ENCODE assay signal across 8 cellular contexts in the genomic region with DNA sequence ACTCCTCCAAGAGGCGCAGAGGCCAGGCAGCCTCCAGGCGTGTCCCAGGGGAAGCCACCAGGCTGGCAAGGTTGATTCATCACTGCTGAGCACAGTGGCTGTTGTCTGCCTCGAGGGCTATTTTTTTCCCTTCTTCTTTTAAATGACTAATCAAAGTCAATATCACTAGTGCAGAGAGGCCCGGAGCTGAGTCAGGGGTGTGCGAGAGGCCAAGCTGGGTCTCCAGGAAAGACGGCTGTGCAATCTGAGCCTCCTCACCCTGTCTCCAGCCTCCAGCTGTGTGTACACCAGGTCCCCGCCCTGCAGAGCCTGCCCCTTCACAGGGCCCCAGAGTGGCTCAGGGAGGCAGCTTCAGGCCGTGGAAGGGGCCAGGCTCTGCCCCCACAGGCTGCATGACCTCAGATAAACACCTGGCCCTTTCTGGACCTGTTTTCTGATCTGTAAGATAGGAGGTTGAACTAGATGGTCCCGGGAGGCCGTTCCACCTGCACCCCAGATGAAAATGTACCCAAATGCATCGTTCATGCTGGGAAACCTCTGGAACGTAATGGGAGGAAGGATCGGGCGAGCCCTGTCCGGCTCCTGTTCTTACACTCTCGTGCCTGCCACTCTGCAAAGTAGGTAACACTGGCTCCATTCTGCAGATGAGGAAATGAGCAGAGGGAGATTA. TPM values are rescaled to one million over a fixed set of nuclear protein-coding genes. Genes with fewer than 3 reads are reported as not detected.
DNase-seq lines count a peak whose midpoint lies in the region; ATAC-seq and TF ChIP-seq lines count a peak whose summit lies in the region.

No MANE protein-coding gene starts in this region.

- H3K36me3 ChIP-seq in rectal smooth muscle tissue (ENCODE audit: control insufficient read depth, insufficient read depth, low read length): no peaks in the 10 kb centered on the region
- H3K36me3 ChIP-seq in spleen: peaks cover 0 to 7% (median 0%) of the 10 kb centered on the region in 6 donors

- H3K4me3 ChIP-seq in rectal smooth muscle tissue (ENCODE audit: low read length) (no peak overlapping the region), spleen (no peak overlapping the region)

- TF ChIP-seq CTCF in CD14-positive monocyte (IDR thresholded peaks at IDR 0.05): no peak
- TF ChIP-seq CTCF in RWPE1 (conservative IDR thresholded peaks at IDR 0.05; ENCODE audit: low read depth): no peak
- TF ChIP-seq CTCF in chondrocyte (IDR thresholded peaks at IDR 0.05): no peak
- TF ChIP-seq CTCF in spleen (IDR thresholded peaks at IDR 0.05 in 8 of 11, conservative IDR thresholded peaks at IDR 0.05 in 3 of 11): no peak

- H3K4me3 Mint-ChIP-seq in CD14-positive monocyte (peak overlapping the region; percentile 56 to 79), chondrocyte (ENCODE audit: unreplicated experiment) (peak overlapping the region; percentile 16)

- TF ChIP-seq POLR2A in spleen (IDR thresholded peaks at IDR 0.05): no peak

- H3K27ac ChIP-seq in RWPE1: peak overlapping the region; percentile 89
- peak overlapping the region; percentile 55 for H3K27ac ChIP-seq in rectal smooth muscle tissue (ENCODE audit: low read depth, low read length)
- H3K27ac ChIP-seq in spleen: no peak overlapping the region

- intact Hi-C loops in CD14-positive monocyte (cut with micrococcal nuclease) (no loop called here), spleen (cut with DNase I; ENCODE audit: low total_unique reads) (no loop called here)

- H3K9me3 Mint-ChIP-seq in CD14-positive monocyte (peaks cover 0 to 30% (median 14%) of the 10 kb centered on the region in 7 donors), chondrocyte (ENCODE audit: low read depth) (no peaks in the 10 kb centered on the region)

- peaks cover 33% of the 10 kb centered on the region for H3K4me1 ChIP-seq in rectal smooth muscle tissue (ENCODE audit: control insufficient read depth, insufficient read depth, low read length)
- peaks cover 12 to 48% (median 27%) of the 10 kb centered on the region in 6 donors for H3K4me1 ChIP-seq in spleen

- no peak for ATAC-seq in HG03280 (IDR thresholded peaks at IDR 0.05; ENCODE audit: unreplicated experiment)
- no peak for ATAC-seq in GM18907 (IDR thresholded peaks at IDR 0.05; ENCODE audit: unreplicated experiment)

- no peak overlapping the region for H3K9ac ChIP-seq in rectal smooth muscle tissue (ENCODE audit: low read length)

- H3K27ac Mint-ChIP-seq in CD14-positive monocyte (peak overlapping the region in 3 of 7 donors; percentile 73 to 85 (median 74)), chondrocyte (ENCODE audit: unreplicated experiment) (peak overlapping the region; percentile 90)

- H3K27me3 Mint-ChIP-seq in CD14-positive monocyte (ENCODE audit: low read depth in 3 of 3): peaks cover 89 to 97% (median 92%) of the 10 kb centered on the region in 3 donors
- H3K27me3 Mint-ChIP-seq in chondrocyte (ENCODE audit: low read depth): no peaks in the 10 kb centered on the region

- POLR2A ChIA-PET in RWPE1 (lab: Yijun Ruan, JAX; ENCODE audit: low non-redundant PET): interaction anchor here (0.6 kb wide), 1 partner anchor 10 kb away, joined by 3 read pairs; no protein-coding TSS in a partner anchor

- CTCF ChIA-PET in RWPE1 (lab: Yijun Ruan, JAX): interaction anchor here (0.5 to 1.2 kb wide), 6 partner anchors 10 to 487 kb away, joined by 3 to 5 read pairs (median 4); no protein-coding TSS in a partner anchor

- H3K4me1 Mint-ChIP-seq in CD14-positive monocyte (peaks cover 43% of the 10 kb centered on the region), chondrocyte (ENCODE audit: low read depth) (peaks cover 49% of the 10 kb centered on the region)

- DNase-seq in CD14-positive monocyte (ENCODE audit: low spot score) (peak; percentile 92), HS-5 (ENCODE audit: low read depth) (peak; percentile 97), RWPE1 (ENCODE audit: low spot score) (peak; percentile 96), chondrocyte (ENCODE audit: low spot score) (no peak), spleen (no peak)

- peaks cover 6 to 21% of the 10 kb centered on the region in 2 donors for H3K36me3 Mint-ChIP-seq in CD14-positive monocyte
- peaks cover 7% of the 10 kb centered on the region for H3K36me3 Mint-ChIP-seq in chondrocyte (ENCODE audit: low read depth)

- 48 to 68% (median 57%) methylated on average over 15 to 16 of the region's 16 CpGs for WGBS in spleen, 5 donors

- H3K27me3 ChIP-seq in rectal smooth muscle tissue (ENCODE audit: control insufficient read depth, insufficient read depth, low read length): no peaks in the 10 kb centered on the region
- peaks cover 0 to 66% (median 8%) of the 10 kb centered on the region in 7 donors for H3K27me3 ChIP-seq in spleen (replicated peaks in 1 of 7)

- H3K9me3 ChIP-seq in spleen: no peaks in the 10 kb centered on the region

RNA-seq across cellular contexts. Expression of gene STX1A, which starts 3.7 kb away (rescaled TPM):
- under 1 TPM; 0.27 to 0.37 TPM for polyA plus RNA-seq in CD14-positive monocyte
- total RNA-seq in chondrocyte: 19.1 to 33.5 TPM (median 20.9 TPM) in 3 replicates
- total RNA-seq in spleen: 1 to 10 TPM; 4.2 to 7.8 (median 5.6) TPM
- polyA plus RNA-seq in spleen: 1 to 10 TPM; 1.3 to 3.1 (median 1.8) TPM

RNA-seq across cellular contexts. Expression of gene ABHD11, which starts 22.8 kb away (rescaled TPM):
- polyA plus RNA-seq in CD14-positive monocyte (10 to 100 TPM; 20.3 to 22.1 TPM), spleen (10 to 100 TPM; 13.3 to 17.6 (median 16.3) TPM)
- total RNA-seq in chondrocyte (11.2 to 15.3 TPM (median 15.0 TPM) in 3 replicates), spleen (10 to 100 TPM; 11.4 to 26.0 (median 20.6) TPM)

RNA-seq across cellular contexts. Expression of gene BUD23, which starts 32.4 kb away (rescaled TPM):
- 10 to 100 TPM; 44.5 to 51.9 TPM for polyA plus RNA-seq in CD14-positive monocyte
- total RNA-seq in chondrocyte: 39.2 to 43.4 TPM (median 42.6 TPM) in 3 replicates
- total RNA-seq in spleen: 10 to 100 TPM; 44.2 to 54.8 (median 54.0) TPM
- 10 to 100 TPM; 62.5 to 71.4 (median 70.7) TPM for polyA plus RNA-seq in spleen

RNA-seq across cellular contexts. Expression of gene DNAJC30, which starts 32.5 kb away (rescaled TPM):
- polyA plus RNA-seq in CD14-positive monocyte (1 to 10 TPM; 3.2 to 5.2 TPM), spleen (10 to 100 TPM in 1 of 3 donors, 1 to 10 TPM in 2; 6.1 to 10.3 (median 8.7) TPM)
- total RNA-seq in chondrocyte (9.5 to 15.2 TPM (median 10.2 TPM) in 3 replicates), spleen (10 to 100 TPM in 2 of 7 donors, 1 to 10 TPM in 5; 5.6 to 12.7 (median 8.6) TPM)

RNA-seq across cellular contexts. Expression of gene VPS37D, which starts 48.2 kb away (rescaled TPM):
- not detected for polyA plus RNA-seq in CD14-positive monocyte
- 4.9 to 6.6 TPM (median 6.2 TPM) in 3 replicates for total RNA-seq in chondrocyte
- total RNA-seq in spleen: 1 to 10 TPM in 4 of 7 donors, under 1 TPM in 3; 0.23 to 1.6 (median 1.0) TPM
- polyA plus RNA-seq in spleen: 1 to 10 TPM in 1 of 3 donors, under 1 TPM in 2; 0.80 to 1.0 (median 0.86) TPM

Comparison
In these comparisons a context has a peak if more than half of its experiments do, and no peak if none do; other contexts are left out.
1. DNase-seq: peak in CD14-positive monocyte (single experiment), HS-5 (single experiment) and RWPE1 (single experiment); none in chondrocyte (single experiment) and spleen (single experiment).
2. H3K27ac ChIP-seq: peak in RWPE1 (single experiment) and rectal smooth muscle tissue (single experiment); none in spleen (0 of 8).